Comparison of ENCODE assay signal across 18 cellular contexts in genomic region chr15:59312199-59312598, GRCh38.
DNase-seq lines count a peak whose midpoint lies in the region; ATAC-seq and TF ChIP-seq lines count a peak whose summit lies in the region.
"Had no signal": no experiment of that assay in that cellular context is flagged by ENCODE, and none has a peak within 500 bp of the region (broad histone marks: within the 10 kb centered on the region; RNA-seq: fewer than 3 reads in every experiment).

No MANE protein-coding gene starts in this region.

- in situ Hi-C loops in transverse colon (cut with MboI; ENCODE audit: low pct_ligation_motif_present in 1 of 4, low pct_unique_long_range_greater_than_20kb in 1 of 4, low sequenced_read_pairs in 3 of 4) = no loop called here
- in situ Hi-C loops in GM13976 (cut with MboI; ENCODE audit: low sequenced_read_pairs, unreplicated experiment) = no loop called here

- DNase-seq in GM12864 (ENCODE audit: low read depth) (no peak), tibial artery (peak in 1 of 2 donors; percentile 34), transverse colon (no peak), GM13976 (ENCODE audit: low spot score) (no peak)
- DNase-seq: CD8-positive, alpha-beta memory T cell; DMS79 treated with DMSO at 0.1 percent for 48 hours; H9; Karpas-422; MM.1S; NCI-H1105; NCI-H1694 treated with DMSO at 0.1 percent for 48 hours; NCI-H2107; NCI-H345; OCI-M1; RPMI8226 had no signal

- H3K4me1 Mint-ChIP-seq in dendritic cell treated with granulocyte-macrophage colony-stimulating factor and Interleukin-4, amounts not matched to agents 40 ng/mL and 50 ng/mL, for 4 days (ENCODE audit: low read depth) = peaks cover 63% of the 10 kb centered on the region
- H3K4me1 Mint-ChIP-seq: CD8-positive, alpha-beta memory T cell had no signal

- no peak overlapping the region for H3K27ac ChIP-seq in OCI-LY3 (ENCODE audit: low read length)
- peak overlapping the region; percentile 70 to 76 for H3K27ac ChIP-seq in tibial artery
- H3K27ac ChIP-seq in transverse colon = no peak overlapping the region

- 48 to 81% methylated on average over 6 of the region's 6 CpGs for WGBS in transverse colon (ENCODE audit: low coverage in 1 of 2), 2 donors

- H3K4me3 ChIP-seq in GM12864 (ENCODE audit: low read depth, low read length) (peak overlapping the region; percentile 17; the same call in 1 of the 2 replicates), OCI-LY3 (ENCODE audit: low read length) (peak overlapping the region; percentile 23), tibial artery (no peak overlapping the region), transverse colon (no peak overlapping the region)

- H3K27ac Mint-ChIP-seq in dendritic cell treated with granulocyte-macrophage colony-stimulating factor and Interleukin-4, amounts not matched to agents 40 ng/mL and 50 ng/mL, for 4 days = peak overlapping the region; percentile 72
- H3K27ac Mint-ChIP-seq: CD8-positive, alpha-beta memory T cell had no signal

- H3K4me2 ChIP-seq in OCI-LY3 (ENCODE audit: low read length) = peak overlapping the region; percentile 59

- H2AFZ ChIP-seq in OCI-LY3 (ENCODE audit: low read depth, low read length) = no peak overlapping the region

- no peaks in the 10 kb centered on the region for H3K36me3 ChIP-seq in OCI-LY3 (replicated peaks; ENCODE audit: low read depth, low read length)
- no peaks in the 10 kb centered on the region for H3K36me3 ChIP-seq in tibial artery
- no peaks in the 10 kb centered on the region for H3K36me3 ChIP-seq in transverse colon

- no peak for ATAC-seq in HG02759 (IDR thresholded peaks at IDR 0.05; ENCODE audit: unreplicated experiment)

- no peak for TF ChIP-seq EP300 in transverse colon (IDR thresholded peaks at IDR 0.05; ENCODE audit: low read depth)

- H3K27me3 ChIP-seq in OCI-LY3 (ENCODE audit: low read depth, low read length) (no peaks in the 10 kb centered on the region), tibial artery (no peaks in the 10 kb centered on the region), transverse colon (no peaks in the 10 kb centered on the region)

- intact Hi-C loops in dendritic cell treated with granulocyte-macrophage colony-stimulating factor and Interleukin-4, amounts not matched to agents 40 ng/mL and 50 ng/mL, for 4 days (cut with micrococcal nuclease) = no loop called here
- intact Hi-C loops in tibial artery (cut with DNase I; ENCODE audit: low total_unique reads) (no loop called here), transverse colon (cut with DNase I; ENCODE audit: low total_unique reads) (no loop called here)

- TF ChIP-seq POLR2A in transverse colon (IDR thresholded peaks at IDR 0.05) = no peak

- H3K36me3 Mint-ChIP-seq in dendritic cell treated with granulocyte-macrophage colony-stimulating factor and Interleukin-4, amounts not matched to agents 40 ng/mL and 50 ng/mL, for 4 days (ENCODE audit: low read depth) = peaks cover 15% of the 10 kb centered on the region

- H3K4me3 Mint-ChIP-seq in dendritic cell treated with granulocyte-macrophage colony-stimulating factor and Interleukin-4, amounts not matched to agents 40 ng/mL and 50 ng/mL, for 4 days = peak overlapping the region; percentile 37
- H3K4me3 Mint-ChIP-seq: CD8-positive, alpha-beta memory T cell; H9 had no signal

- no peak overlapping the region for H3K9ac ChIP-seq in OCI-LY3 (ENCODE audit: low read length)

- peaks cover 5% of the 10 kb centered on the region; the same call in 1 of the 2 replicates for H4K20me1 ChIP-seq in OCI-LY3 (ENCODE audit: insufficient read depth, low read length)

- TF ChIP-seq CTCF in GM12864 (IDR thresholded peaks at IDR 0.05; ENCODE audit: low read depth, low read length, missing control alignments) (no peak), OCI-LY3 (IDR thresholded peaks at IDR 0.05; ENCODE audit: low read depth, low read length) (no peak), tibial artery (IDR thresholded peaks at IDR 0.05) (no peak), transverse colon (IDR thresholded peaks at IDR 0.05) (no peak), GM13976 (IDR thresholded peaks at IDR 0.05; ENCODE audit: borderline replicate concordance, control extremely low read depth, extremely low read depth, insufficient read depth, missing control alignments) (no peak)

- peaks cover 6% of the 10 kb centered on the region; the same call in 1 of the 2 replicates for H3K79me2 ChIP-seq in OCI-LY3 (ENCODE audit: low read length)

- H3K27me3 Mint-ChIP-seq in dendritic cell treated with granulocyte-macrophage colony-stimulating factor and Interleukin-4, amounts not matched to agents 40 ng/mL and 50 ng/mL, for 4 days = no peaks in the 10 kb centered on the region

- peaks cover 2% of the 10 kb centered on the region for H3K9me3 Mint-ChIP-seq in dendritic cell treated with granulocyte-macrophage colony-stimulating factor and Interleukin-4, amounts not matched to agents 40 ng/mL and 50 ng/mL, for 4 days
- H3K9me3 Mint-ChIP-seq: CD8-positive, alpha-beta memory T cell; H9 had no signal

- H3K4me1 ChIP-seq in OCI-LY3 (ENCODE audit: low read length) = peaks cover 35% of the 10 kb centered on the region
- peaks cover 0 to 95% (median 48%) of the 10 kb centered on the region in 4 donors for H3K4me1 ChIP-seq in tibial artery
- peaks cover 40 to 55% (median 45%) of the 10 kb centered on the region in 4 donors for H3K4me1 ChIP-seq in transverse colon

- H3K9me3 ChIP-seq in OCI-LY3 (ENCODE audit: insufficient read depth, low read length) = no peaks in the 10 kb centered on the region
- H3K9me3 ChIP-seq in tibial artery = no peaks in the 10 kb centered on the region
- H3K9me3 ChIP-seq in transverse colon = no peaks in the 10 kb centered on the region

Comparison
In these comparisons a context has a peak if more than half of its experiments do, and no peak if none do; other contexts are left out.
1. H3K4me3 ChIP-seq: peak in GM12864 (single experiment) and OCI-LY3 (single experiment); none in tibial artery (0 of 2) and transverse colon (0 of 4).
2. H3K27ac ChIP-seq: peak in tibial artery (2 of 2); none in OCI-LY3 (single experiment) and transverse colon (0 of 4).